25 cellular contexts compared by ENCODE assay signal in genomic region chr1:169132512-169133227, GRCh38. TPM values are rescaled to one million over a fixed set of nuclear protein-coding genes. Genes with fewer than 3 reads are reported as not detected.
DNase-seq lines count a peak whose midpoint lies in the region; ATAC-seq, FAIRE-seq and TF ChIP-seq lines count a peak whose summit lies in the region.
"Had no signal": no experiment of that assay in that cellular context is flagged by ENCODE, and none has a peak within 500 bp of the region (broad histone marks: within the 10 kb centered on the region; RNA-seq: fewer than 3 reads in every experiment).

No MANE protein-coding gene starts in this region.

- H3K4me2 ChIP-seq in GM23338 (no peak overlapping the region), mammary epithelial cell (ENCODE audit: insufficient read depth, low read depth, low read length) (peak overlapping the region; percentile 38)

- no peak overlapping the region for H3K4me3 Mint-ChIP-seq in GM23338
- H3K4me3 Mint-ChIP-seq: activated CD8-positive, alpha-beta T cell treated with anti-CD3 and anti-CD28 coated beads, Interleukin-2, amount 10 ng/mL, durations not matched to agents 7 days and 5 days; activated T-cell treated with anti-CD3 and anti-CD28 coated beads, Interleukin-2, amount 50 U/mL, for 24 hours; CD4-positive, alpha-beta T cell; stimulated activated memory B cell treated with anti-CD40 and anti-IgM and Interleukin-4, amounts not matched to agents 10 μg/mL and 1 μg/mL and 100 μg/mL, for 72 hours had no signal

- H3K79me2 ChIP-seq in GM23338 (replicated peaks; ENCODE audit: insufficient read depth) (no peaks in the 10 kb centered on the region), mammary epithelial cell (ENCODE audit: insufficient read depth, low read length) (no peaks in the 10 kb centered on the region)

- H3K9me3 Mint-ChIP-seq in GM23338: no peaks in the 10 kb centered on the region
- H3K9me3 Mint-ChIP-seq: activated T-cell treated with anti-CD3 and anti-CD28 coated beads, Interleukin-2, amount 50 U/mL, for 24 hours; CD4-positive, alpha-beta T cell; stimulated activated memory B cell treated with anti-CD40 and anti-IgM and Interleukin-4, amounts not matched to agents 10 μg/mL and 1 μg/mL and 100 μg/mL, for 72 hours had no signal

- H3K27me3 Mint-ChIP-seq in GM23338 (ENCODE audit: insufficient read depth, low read depth, poor library complexity): peaks cover 2% of the 10 kb centered on the region
- H3K27me3 Mint-ChIP-seq: activated T-cell treated with anti-CD3 and anti-CD28 coated beads, Interleukin-2, amount 50 U/mL, for 24 hours; CD4-positive, alpha-beta T cell; stimulated activated memory B cell treated with anti-CD40 and anti-IgM and Interleukin-4, amounts not matched to agents 10 μg/mL and 1 μg/mL and 100 μg/mL, for 72 hours had no signal

- no peaks in the 10 kb centered on the region for H3K9me3 ChIP-seq in mammary epithelial cell (replicated peaks; ENCODE audit: insufficient read depth, low read length)
- no peaks in the 10 kb centered on the region for H3K9me3 ChIP-seq in kidney (ENCODE audit: control insufficient read depth in 1 of 2, low read length in 2 of 2)
- H3K9me3 ChIP-seq: lower lobe of right lung had no signal

- no peak for DNase-seq in GM23338 (ENCODE audit: low spot score)
- peak; percentile 35 for DNase-seq in mammary epithelial cell
- no peak for DNase-seq in kidney
- no peak for DNase-seq in NOMO-1 (lab: John Stamatoyannopoulos, UW; ENCODE audit: unreplicated experiment in 2 of 2)
- no peak for DNase-seq in globus pallidus (ENCODE audit: low spot score)
- DNase-seq: activated CD8-positive, alpha-beta T cell treated with anti-CD3 and anti-CD28 coated beads, Interleukin-2, amount 10 ng/mL, durations not matched to agents 7 days and 5 days; activated naive CD4-positive, alpha-beta T cell treated with Interleukin-2 at 50 U/mL for 16 hours; activated T-cell treated with anti-CD3 and anti-CD28 coated beads, Interleukin-2, amount 50 U/mL, for 24 hours; amygdala; CD4-positive, alpha-beta T cell; cerebellar nuclear complex; DMS53; effector memory CD4-positive, alpha-beta T cell; HCEC 1CT; Kasumi-1; lower lobe of right lung; NCI-H1092 treated with DMSO at 0.1 percent for 48 hours; NCI-H2081; NCI-H524; RPMI8226 had no signal

- H3K27ac ChIP-seq in GM23338 (ENCODE audit: low read depth): no peak overlapping the region
- H3K27ac ChIP-seq in mammary epithelial cell (ENCODE audit: insufficient read depth, low read depth, low read length): no peak overlapping the region
- peak overlapping the region; percentile 2 to 14 for H3K27ac ChIP-seq in kidney (ENCODE audit: low read depth in 2 of 2, low read length in 2 of 2)
- peak overlapping the region; percentile 34 for H3K27ac ChIP-seq in rectal smooth muscle tissue (ENCODE audit: low read depth, low read length)
- H3K27ac ChIP-seq: lower lobe of right lung had no signal

- no peak for TF ChIP-seq CTCF in GM23338 (conservative IDR thresholded peaks at IDR 0.05; ENCODE audit: low read depth in 2 of 2)
- TF ChIP-seq CTCF in mammary epithelial cell (conservative IDR thresholded peaks at IDR 0.05 in 1 of 2, IDR thresholded peaks at IDR 0.05 in 1 of 2; ENCODE audit: extremely low read depth in 1 of 2, insufficient read depth in 1 of 2, low read depth in 1 of 2, low read length in 2 of 2): no peak
- TF ChIP-seq CTCF in kidney (IDR thresholded peaks at IDR 0.05; ENCODE audit: borderline replicate concordance, extremely low read depth, insufficient read depth): no peak

- ATAC-seq in GM23338 (no peak), HG02884 (IDR thresholded peaks at IDR 0.05; ENCODE audit: unreplicated experiment) (no peak), GM19467 (IDR thresholded peaks at IDR 0.05; ENCODE audit: unreplicated experiment) (no peak)
- ATAC-seq: activated CD8-positive, alpha-beta T cell treated with anti-CD3 and anti-CD28 coated beads, Interleukin-2, amount 10 ng/mL, durations not matched to agents 7 days and 5 days; GM12878; lower lobe of right lung; stimulated activated memory B cell treated with anti-CD40 and anti-IgM and Interleukin-4, amounts not matched to agents 10 μg/mL and 1 μg/mL and 100 μg/mL, for 72 hours had no signal

- BruUV-seq in mammary epithelial cell (replicated peaks; lab: Mats Ljungman, UMichigan): no TSS peak

- H3K27me3 ChIP-seq in GM23338 (ENCODE audit: insufficient read depth) (no peaks in the 10 kb centered on the region), mammary epithelial cell (ENCODE audit: insufficient read depth, low read length) (no peaks in the 10 kb centered on the region), rectal smooth muscle tissue (ENCODE audit: control insufficient read depth, insufficient read depth, low read length) (no peaks in the 10 kb centered on the region)

- in situ Hi-C loops in mammary epithelial cell (cut with MboI; ENCODE audit: low sequenced_read_pairs in 2 of 2): loop anchor here in 1 of 2 donors (10.0 kb wide), 1 partner anchor 528 kb away; no protein-coding TSS in a partner anchor

- no peak overlapping the region for H3K4me3 ChIP-seq in GM23338
- H3K4me3 ChIP-seq in mammary epithelial cell (replicated peaks in 1 of 3; ENCODE audit: insufficient read depth in 1 of 3, low read depth in 2 of 3, low read length in 3 of 3): no peak overlapping the region
- H3K4me3 ChIP-seq in kidney (ENCODE audit: low read length in 2 of 2): no peak overlapping the region
- no peak overlapping the region for H3K4me3 ChIP-seq in rectal smooth muscle tissue (ENCODE audit: low read length)
- H3K4me3 ChIP-seq: GM12878, lower lobe of right lung had no signal

- H3K9ac ChIP-seq in mammary epithelial cell (ENCODE audit: insufficient read depth, low read length) (no peak overlapping the region), kidney (ENCODE audit: low read length in 2 of 2) (no peak overlapping the region), rectal smooth muscle tissue (ENCODE audit: low read length) (no peak overlapping the region)

- H4K20me1 ChIP-seq in GM23338 (replicated peaks; ENCODE audit: insufficient read depth) (0 out of 2 replicates have a peak, but pooled peaks cover 6% of the 10 kb centered on the region), mammary epithelial cell (ENCODE audit: insufficient read depth, low read length) (no peaks in the 10 kb centered on the region)

- dilution Hi-C loops in mammary epithelial cell (cut with HindIII; ENCODE audit: low sequenced_read_pairs): loop anchor here (25.0 kb wide), 1 partner anchor 205 kb away; no protein-coding TSS in a partner anchor

- H3K27ac Mint-ChIP-seq in GM23338: peak overlapping the region; percentile 77; the same call in 1 of the 2 replicates
- H3K27ac Mint-ChIP-seq: activated CD8-positive, alpha-beta T cell treated with anti-CD3 and anti-CD28 coated beads, Interleukin-2, amount 10 ng/mL, durations not matched to agents 7 days and 5 days; activated T-cell treated with anti-CD3 and anti-CD28 coated beads, Interleukin-2, amount 50 U/mL, for 24 hours; CD4-positive, alpha-beta T cell; stimulated activated memory B cell treated with anti-CD40 and anti-IgM and Interleukin-4, amounts not matched to agents 10 μg/mL and 1 μg/mL and 100 μg/mL, for 72 hours had no signal

- H3K36me3 ChIP-seq in GM23338 (ENCODE audit: insufficient read depth) (peaks cover 6% of the 10 kb centered on the region; the same call in 1 of the 2 replicates), mammary epithelial cell (ENCODE audit: insufficient read depth, low read length) (peaks cover 10% of the 10 kb centered on the region), kidney (ENCODE audit: control insufficient read depth in 1 of 2, insufficient read depth in 2 of 2, low read length in 2 of 2) (peaks cover 25 to 48% of the 10 kb centered on the region in 2 donors), rectal smooth muscle tissue (ENCODE audit: control insufficient read depth, insufficient read depth, low read length) (peaks cover 8% of the 10 kb centered on the region)

- no peaks in the 10 kb centered on the region for H3F3A ChIP-seq in GM23338 (replicated peaks; ENCODE audit: low read depth)

- CTCF ChIA-PET in mammary epithelial cell (lab: Charles Lee; ENCODE audit: low non-redundant PET): no interaction called here

- no peak overlapping the region for H2AFZ ChIP-seq in GM23338
- H2AFZ ChIP-seq in mammary epithelial cell (ENCODE audit: low read depth, low read length): no peak overlapping the region

- intact Hi-C loops in mammary epithelial cell (cut with micrococcal nuclease): loop anchor here (2.0 kb wide), 1 partner anchor 24 kb away; no protein-coding TSS in a partner anchor
- intact Hi-C loops in kidney (cut with DNase I): no loop called here

- peaks cover 28% of the 10 kb centered on the region for H3K4me1 Mint-ChIP-seq in GM23338
- H3K4me1 Mint-ChIP-seq: stimulated activated memory B cell treated with anti-CD40 and anti-IgM and Interleukin-4, amounts not matched to agents 10 μg/mL and 1 μg/mL and 100 μg/mL, for 72 hours had no signal

- H3K36me3 Mint-ChIP-seq in GM23338 (ENCODE audit: low read depth): peaks cover 39% of the 10 kb centered on the region; the same call in 2 of the 3 replicates

- H3K9me2 ChIP-seq in GM23338 (ENCODE audit: insufficient read depth): no peaks in the 10 kb centered on the region

- no peak for FAIRE-seq in kidney (lab: Jason Lieb, UNC)
- FAIRE-seq: GM12878 had no signal

- peaks cover 11% of the 10 kb centered on the region; the same call in 1 of the 2 replicates for H3K4me1 ChIP-seq in GM23338 (ENCODE audit: insufficient read depth)
- H3K4me1 ChIP-seq in mammary epithelial cell (ENCODE audit: insufficient read depth, low read length): peaks cover 13% of the 10 kb centered on the region
- peaks cover 14 to 19% of the 10 kb centered on the region in 2 donors for H3K4me1 ChIP-seq in kidney (ENCODE audit: control insufficient read depth in 1 of 2, insufficient read depth in 1 of 2, low read depth in 1 of 2, low read length in 2 of 2)
- peaks cover 5% of the 10 kb centered on the region for H3K4me1 ChIP-seq in rectal smooth muscle tissue (ENCODE audit: control insufficient read depth, insufficient read depth, low read length)
- H3K4me1 ChIP-seq: lower lobe of right lung had no signal

- 29% methylated on average over 4 of the region's 4 CpGs for WGBS in mammary epithelial cell (ENCODE audit: low coverage, missing lambda C conversion rate)

TF ChIP-seq in GM23338, 12 proteins besides CTCF, POLR2A, EP300 and RAD21 (continues in another document):
- no peak for TF ChIP-seq POLR2AphosphoS5 (IDR thresholded peaks at IDR 0.05; ENCODE audit: low read depth)
- TF ChIP-seq JUNB (IDR thresholded peaks at IDR 0.05; ENCODE audit: unreplicated experiment): no peak

RNA-seq across cellular contexts. Expression of gene ATP1B1, which starts 26.2 kb away (rescaled TPM):
- total RNA-seq in GM23338 (2014; rRNA removed; shearing (Covaris generic)): 48.9 and 51.0 TPM in 2 replicates
- polyA plus RNA-seq in GM23338 (2016; fragmentation: Nextera tagmentation; extraction: Ambion mirVana): 69.2 and 73.4 TPM in 2 replicates
- 100 to 1,000 TPM in 1 of 2 donors, 10 to 100 TPM in 1; 53.2 to 117 TPM for total RNA-seq in mammary epithelial cell
- polyA plus RNA-seq in mammary epithelial cell: 31.0 TPM
- 41.2 TPM for polyA minus RNA-seq in mammary epithelial cell
- 686 TPM for total RNA-seq in kidney
- polyA plus RNA-seq in kidney (ENCODE audit: insufficient read depth, low read depth, low replicate concordance): 1,441 TPM

Comparison
In these comparisons a context has a peak if more than half of its experiments do, and no peak if none do; other contexts are left out.
1. H3K27ac ChIP-seq: peak in kidney (2 of 2) and rectal smooth muscle tissue (single experiment); none in GM23338 (single experiment) and mammary epithelial cell (single experiment).